ENCODE assay signal across 8 cellular contexts in genomic region chr12:54439521-54440255, GRCh38. TPM values are rescaled to one million over a fixed set of nuclear protein-coding genes. Genes with fewer than 3 reads are reported as not detected.
DNase-seq lines count a peak whose midpoint lies in the region; ATAC-seq and TF ChIP-seq lines count a peak whose summit lies in the region.

No MANE protein-coding gene starts in this region.

- CTCF ChIA-PET in OCI-LY7 (lab: Charles Lee; ENCODE audit: unreplicated experiment) (interaction anchor here (0.6 to 3.1 kb wide), 3 partner anchors 40 to 244 kb away, joined by 3 to 28 read pairs (median 4); no protein-coding TSS in a partner anchor), mammary epithelial cell (lab: Charles Lee; ENCODE audit: low non-redundant PET) (interaction anchor here (0.6 to 2.7 kb wide), 2 partner anchors 40 to 61 kb away, joined by 3 to 27 read pairs; no protein-coding TSS in a partner anchor)

- H4K20me1 ChIP-seq in OCI-LY7 (ENCODE audit: insufficient read depth, low read length) (no peaks in the 10 kb centered on the region), mammary epithelial cell (ENCODE audit: insufficient read depth, low read length) (no peaks in the 10 kb centered on the region)

- H3K79me2 ChIP-seq in OCI-LY7 (ENCODE audit: insufficient read depth, low read depth, low read length): no peaks in the 10 kb centered on the region
- H3K79me2 ChIP-seq in mammary epithelial cell (ENCODE audit: insufficient read depth, low read length): no peaks in the 10 kb centered on the region

- H3K27ac ChIP-seq in OCI-LY7 (ENCODE audit: low read depth, low read length, poor library complexity, severe bottlenecking): no peak overlapping the region
- H3K27ac ChIP-seq in mammary epithelial cell (ENCODE audit: insufficient read depth, low read depth, low read length): no peak overlapping the region
- no peak overlapping the region for H3K27ac ChIP-seq in suprapubic skin

- in situ Hi-C loops in mammary epithelial cell (cut with MboI; ENCODE audit: low sequenced_read_pairs in 2 of 2): loop anchor here (5.0 kb wide), 2 partner anchors 37 to 42 kb away; no protein-coding TSS in a partner anchor

- TF ChIP-seq POLR2A in suprapubic skin (IDR thresholded peaks at IDR 0.05): no peak

- TF ChIP-seq CTCF in OCI-LY7 (conservative IDR thresholded peaks at IDR 0.05; ENCODE audit: low read length) (peak; percentile 94), mammary epithelial cell (conservative IDR thresholded peaks at IDR 0.05 in 1 of 2, IDR thresholded peaks at IDR 0.05 in 1 of 2; ENCODE audit: extremely low read depth in 1 of 2, insufficient read depth in 1 of 2, low read depth in 1 of 2, low read length in 2 of 2) (peak; percentile 78 to 83), suprapubic skin (IDR thresholded peaks at IDR 0.05) (peak; percentile 66 to 92)

- BruUV-seq in OCI-LY7 (replicated peaks; lab: Mats Ljungman, UMichigan): no TSS peak
- no TSS peak for BruUV-seq in mammary epithelial cell (replicated peaks; lab: Mats Ljungman, UMichigan)

- no peaks in the 10 kb centered on the region for H3K9me3 ChIP-seq in OCI-LY7 (ENCODE audit: low read length)
- no peaks in the 10 kb centered on the region for H3K9me3 ChIP-seq in mammary epithelial cell (replicated peaks; ENCODE audit: insufficient read depth, low read length)
- H3K9me3 ChIP-seq in suprapubic skin: no peaks in the 10 kb centered on the region

- no peak overlapping the region for H3K9ac ChIP-seq in mammary epithelial cell (ENCODE audit: insufficient read depth, low read length)

- H3K4me3 ChIP-seq in OCI-LY7 (ENCODE audit: low read depth, low read length, poor library complexity, severe bottlenecking): no peak overlapping the region
- H3K4me3 ChIP-seq in mammary epithelial cell (replicated peaks in 1 of 3; ENCODE audit: insufficient read depth in 1 of 3, low read depth in 2 of 3, low read length in 3 of 3): no peak overlapping the region
- no peak overlapping the region for H3K4me3 ChIP-seq in suprapubic skin

- no peaks in the 10 kb centered on the region for H3K4me1 ChIP-seq in OCI-LY7 (ENCODE audit: insufficient read depth, low read length, poor library complexity, severe bottlenecking)
- H3K4me1 ChIP-seq in mammary epithelial cell (ENCODE audit: insufficient read depth, low read length): peaks cover 17% of the 10 kb centered on the region
- peaks cover 7% of the 10 kb centered on the region for H3K4me1 ChIP-seq in suprapubic skin

- no peak for ATAC-seq in HG02870 (IDR thresholded peaks at IDR 0.05; ENCODE audit: unreplicated experiment)

- no peaks in the 10 kb centered on the region for H3K9me2 ChIP-seq in OCI-LY7 (ENCODE audit: insufficient read depth, low read length)

- intact Hi-C loops in OCI-LY7 (cut with micrococcal nuclease; ENCODE audit: unreplicated experiment): loop anchor here (1.0 kb wide), 1 partner anchor 40 kb away; no protein-coding TSS in a partner anchor
- intact Hi-C loops in mammary epithelial cell (cut with micrococcal nuclease): loop anchor here (1.0 to 2.0 kb wide), 4 partner anchors 20 to 219 kb away; partner anchors contain the start of gene ITGA5

- dilution Hi-C loops in mammary epithelial cell (cut with HindIII; ENCODE audit: low sequenced_read_pairs): loop anchor here (5.0 kb wide), 1 partner anchor 47 kb away; no protein-coding TSS in a partner anchor

- WGBS in mammary epithelial cell (ENCODE audit: low coverage, missing lambda C conversion rate): 23% methylated on average over 9 of the region's 10 CpGs
- WGBS in suprapubic skin: 39% methylated on average over 10 of the region's 10 CpGs

- peak in 2 of 3 experiments; percentile 42 to 64 for DNase-seq in NCI-H1417 (lab: John Stamatoyannopoulos, UW)
- no peak for DNase-seq in NCI-H1417 treated with DMSO at 0.1 percent for 48 hours (lab: John Stamatoyannopoulos, UW)
- DNase-seq in HPDE6-E6E7 (ENCODE audit: extremely low spot score): peak; percentile 58
- DNase-seq in OCI-LY7 (ENCODE audit: low spot score): peak; percentile 64
- peak; percentile 59 for DNase-seq in mammary epithelial cell
- DNase-seq in left kidney (ENCODE audit: low read depth, low spot score): peak; percentile 79
- no peak for DNase-seq in suprapubic skin (ENCODE audit: low spot score in 2 of 2)

- no peak overlapping the region for H2AFZ ChIP-seq in OCI-LY7 (ENCODE audit: low read length)
- peak overlapping the region; percentile 65 for H2AFZ ChIP-seq in mammary epithelial cell (ENCODE audit: low read depth, low read length)

- H3K36me3 ChIP-seq in OCI-LY7 (ENCODE audit: insufficient read depth, low read length) (no peaks in the 10 kb centered on the region), mammary epithelial cell (ENCODE audit: insufficient read depth, low read length) (no peaks in the 10 kb centered on the region), suprapubic skin (no peaks in the 10 kb centered on the region)

- TF ChIP-seq EP300 in suprapubic skin (IDR thresholded peaks at IDR 0.05): no peak

- POLR2A ChIA-PET in OCI-LY7 (lab: Charles Lee): interaction anchor here (0.5 to 1.5 kb wide), 2 partner anchors 19 to 58 kb away, joined by 3 to 4 read pairs; partner anchors contain the start of gene NCKAP1L

- H3K27me3 ChIP-seq in mammary epithelial cell (ENCODE audit: insufficient read depth, low read length) (no peaks in the 10 kb centered on the region), suprapubic skin (no peaks in the 10 kb centered on the region)

- H3K4me2 ChIP-seq in OCI-LY7 (ENCODE audit: low read length) (no peak overlapping the region), mammary epithelial cell (ENCODE audit: insufficient read depth, low read depth, low read length) (no peak overlapping the region)

RNA-seq across cellular contexts. Expression of gene ITGA5, which starts 20.6 kb away (rescaled TPM):
- total RNA-seq in OCI-LY7 (2014; rRNA removed; shearing (Covaris generic)): 0.06 and 1.0 TPM in 2 replicates
- total RNA-seq in OCI-LY7 (2022) (0.34 and 0.76 TPM in 2 replicates), mammary epithelial cell (100 to 1,000 TPM in 1 of 2 donors, 10 to 100 TPM in 1; 74.2 to 128 TPM), suprapubic skin (10 to 100 TPM; 16.3 to 36.4 (median 24.8) TPM)
- polyA plus RNA-seq in mammary epithelial cell: 119 TPM
- 238 TPM for polyA minus RNA-seq in mammary epithelial cell

RNA-seq across cellular contexts. Expression of gene GTSF1, which starts 33.7 kb away (rescaled TPM):
- 74.8 and 76.6 TPM in 2 replicates for total RNA-seq in OCI-LY7 (2014; rRNA removed; shearing (Covaris generic))
- total RNA-seq in OCI-LY7 (2022): 93.0 and 103 TPM in 2 replicates
- total RNA-seq in mammary epithelial cell: not detected
- not detected for polyA plus RNA-seq in mammary epithelial cell
- polyA minus RNA-seq in mammary epithelial cell: not detected
- not detected for total RNA-seq in suprapubic skin

RNA-seq across cellular contexts. Expression of gene ZNF385A, which starts 55.2 kb away (rescaled TPM):
- 0.18 and 0.32 TPM in 2 replicates for total RNA-seq in OCI-LY7 (2014; rRNA removed; shearing (Covaris generic))
- total RNA-seq in OCI-LY7 (2022) (2.6 and 2.9 TPM in 2 replicates), mammary epithelial cell (100 to 1,000 TPM in 1 of 2 donors, 10 to 100 TPM in 1; 16.0 to 102 TPM), suprapubic skin (100 to 1,000 TPM in 3 of 4 donors, 10 to 100 TPM in 1; 99.5 to 134 (median 113) TPM)
- 11.7 TPM for polyA plus RNA-seq in mammary epithelial cell
- polyA minus RNA-seq in mammary epithelial cell: 124 TPM

RNA-seq across cellular contexts. Expression of gene NCKAP1L, which starts 57.9 kb away (rescaled TPM):
- 60.2 and 68.1 TPM in 2 replicates for total RNA-seq in OCI-LY7 (2014; rRNA removed; shearing (Covaris generic))
- total RNA-seq in OCI-LY7 (2022) (112 and 136 TPM in 2 replicates), mammary epithelial cell (not detected), suprapubic skin (10 to 100 TPM in 1 of 4 donors, 1 to 10 TPM in 3; 3.6 to 19.6 (median 4.6) TPM)
- polyA plus RNA-seq in mammary epithelial cell: 0.01 TPM
- not detected for polyA minus RNA-seq in mammary epithelial cell

Comparison
In these comparisons a context has a peak if more than half of its experiments do, and no peak if none do; other contexts are left out.
1. DNase-seq: peak in NCI-H1417 (2 of 3), HPDE6-E6E7 (single experiment), OCI-LY7 (single experiment), mammary epithelial cell (single experiment) and left kidney (single experiment); none in NCI-H1417 treated with DMSO at 0.1 percent for 48 hours (single experiment) and suprapubic skin (0 of 2).
2. RNA of gene ITGA5, which starts 20.6 kb away (total RNA-seq): 74.2 to 128 TPM in mammary epithelial cell and 16.3 to 36.4 TPM in suprapubic skin; 0.06 to 1.0 TPM in OCI-LY7; every median in the first group is over 4 times any median in the second.
3. RNA of gene GTSF1, which starts 33.7 kb away (total RNA-seq): 74.8 to 103 TPM in OCI-LY7; not detected in suprapubic skin and not detected in mammary epithelial cell; every median in the first group is over 10 times any median in the second.
4. RNA of gene ZNF385A, which starts 55.2 kb away (total RNA-seq): 99.5 to 134 TPM in suprapubic skin and 16.0 to 102 TPM in mammary epithelial cell; 0.18 to 2.9 TPM in OCI-LY7; every median in the first group is over 4 times any median in the second.
5. Peak in every context shown above with its lines, with median percentiles within 50 percentile points of each other: CTCF ChIP-seq.